Comparison of ENCODE assay signal across 13 cellular contexts in genomic region chrX:77962068-77962902, GRCh38. TPM values are rescaled to one million over a fixed set of nuclear protein-coding genes. Genes with fewer than 3 reads are reported as not detected.
DNase-seq lines count a peak whose midpoint lies in the region; ATAC-seq, FAIRE-seq and TF ChIP-seq lines count a peak whose summit lies in the region.
"Had no signal": no experiment of that assay in that cellular context is flagged by ENCODE, and none has a peak within 500 bp of the region (broad histone marks: within the 10 kb centered on the region; RNA-seq: fewer than 3 reads in every experiment).

No MANE protein-coding gene starts in this region.

- 74 to 82% methylated on average over 13 of the region's 13 CpGs for WGBS in heart right ventricle, 2 donors

- peak overlapping the region; percentile 57 for H3K4me3 Mint-ChIP-seq in activated CD4-positive, alpha-beta memory T cell treated with anti-CD3 and anti-CD28 coated beads, Interleukin-2, amount 10 ng/mL, durations not matched to agents 7 days and 5 days
- peak overlapping the region; percentile 54 to 73 for H3K4me3 Mint-ChIP-seq in effector memory CD8-positive, alpha-beta T cell

- H3K27me3 Mint-ChIP-seq in activated CD4-positive, alpha-beta memory T cell treated with anti-CD3 and anti-CD28 coated beads, Interleukin-2, amount 10 ng/mL, durations not matched to agents 7 days and 5 days = no peaks in the 10 kb centered on the region
- H3K27me3 Mint-ChIP-seq in effector memory CD8-positive, alpha-beta T cell = no peaks in the 10 kb centered on the region

- H3K4me3 ChIP-seq in left ventricle myocardium inferior (peak overlapping the region; percentile 6), heart right ventricle (peak overlapping the region in 1 of 10 donors; percentile 17)
- H3K4me3 ChIP-seq: cardiac muscle cell, esophagus muscularis mucosa, right lobe of liver, transverse colon had no signal

- TF ChIP-seq CTCF in left ventricle myocardium inferior (IDR thresholded peaks at IDR 0.05; ENCODE audit: borderline replicate concordance) (no peak), heart right ventricle (IDR thresholded peaks at IDR 0.05) (no peak)

- DNase-seq in left ventricle myocardium inferior = no peak
- DNase-seq in heart right ventricle = no peak
- peak; percentile 18 for DNase-seq in activated CD4-positive, alpha-beta memory T cell treated with anti-CD3 and anti-CD28 coated beads, Interleukin-2, amount 10 ng/mL, durations not matched to agents 7 days and 5 days
- DNase-seq in effector memory CD8-positive, alpha-beta T cell = no peak
- DNase-seq in SHP77 treated with DMSO at 0.1 percent for 48 hours (lab: John Stamatoyannopoulos, UW) = no peak
- no peak for DNase-seq in foreskin melanocyte
- DNase-seq in urothelium cell line (ENCODE audit: low spot score) = no peak
- no peak for DNase-seq in AML-193 (lab: John Stamatoyannopoulos, UW)
- DNase-seq: NCI-H2029 treated with DMSO at 0.1 percent for 48 hours, right lobe of liver, transverse colon had no signal

- H3K9me3 Mint-ChIP-seq in activated CD4-positive, alpha-beta memory T cell treated with anti-CD3 and anti-CD28 coated beads, Interleukin-2, amount 10 ng/mL, durations not matched to agents 7 days and 5 days = no peaks in the 10 kb centered on the region
- no peaks in the 10 kb centered on the region for H3K9me3 Mint-ChIP-seq in effector memory CD8-positive, alpha-beta T cell

- peaks cover 13% of the 10 kb centered on the region for H3K9me3 ChIP-seq in left ventricle myocardium inferior (replicated peaks)
- peaks cover 0 to 14% (median 4%) of the 10 kb centered on the region in 11 donors for H3K9me3 ChIP-seq in heart right ventricle
- H3K9me3 ChIP-seq: right lobe of liver, transverse colon had no signal

- H3K36me3 ChIP-seq in left ventricle myocardium inferior (no peaks in the 10 kb centered on the region), heart right ventricle (no peaks in the 10 kb centered on the region)
- H3K36me3 ChIP-seq: cardiac muscle cell, esophagus muscularis mucosa, right lobe of liver, transverse colon had no signal

- CTCF ChIA-PET in activated CD4-positive, alpha-beta memory T cell treated with anti-CD3 and anti-CD28 coated beads, Interleukin-2, amount 10 ng/mL, durations not matched to agents 7 days and 5 days (lab: Charles Lee) = no interaction called here

- no peak for FAIRE-seq in urothelium cell line (lab: Jason Lieb, UNC)

- no peak for ATAC-seq in heart right ventricle
- no peak for ATAC-seq in effector memory CD8-positive, alpha-beta T cell (replicated peaks)
- ATAC-seq: right lobe of liver had no signal

- H3K27ac ChIP-seq in left ventricle myocardium inferior (replicated peaks) (no peak overlapping the region), heart right ventricle (no peak overlapping the region)
- H3K27ac ChIP-seq: cardiac muscle cell, esophagus muscularis mucosa, right lobe of liver, transverse colon had no signal

- H3K27me3 ChIP-seq in left ventricle myocardium inferior (ENCODE audit: low read depth) (no peaks in the 10 kb centered on the region), heart right ventricle (peaks cover 0 to 5% (median 0%) of the 10 kb centered on the region in 7 donors)
- H3K27me3 ChIP-seq: cardiac muscle cell, esophagus muscularis mucosa, right lobe of liver, transverse colon had no signal

- peaks cover 23% of the 10 kb centered on the region for H3K36me3 Mint-ChIP-seq in activated CD4-positive, alpha-beta memory T cell treated with anti-CD3 and anti-CD28 coated beads, Interleukin-2, amount 10 ng/mL, durations not matched to agents 7 days and 5 days (ENCODE audit: low read depth)
- H3K36me3 Mint-ChIP-seq in effector memory CD8-positive, alpha-beta T cell (ENCODE audit: insufficient read depth) = no peaks in the 10 kb centered on the region

- peaks cover 44% of the 10 kb centered on the region for H3K4me1 Mint-ChIP-seq in activated CD4-positive, alpha-beta memory T cell treated with anti-CD3 and anti-CD28 coated beads, Interleukin-2, amount 10 ng/mL, durations not matched to agents 7 days and 5 days
- peaks cover 13 to 21% of the 10 kb centered on the region in 2 donors for H3K4me1 Mint-ChIP-seq in effector memory CD8-positive, alpha-beta T cell (ENCODE audit: low read depth in 2 of 2)

- POLR2A ChIA-PET in activated CD4-positive, alpha-beta memory T cell treated with anti-CD3 and anti-CD28 coated beads, Interleukin-2, amount 10 ng/mL, durations not matched to agents 7 days and 5 days (lab: Charles Lee) = interaction anchor here (1.4 kb wide), 1 partner anchor 51 kb away, joined by 4 read pairs; no protein-coding TSS in a partner anchor

- H3K27ac Mint-ChIP-seq in activated CD4-positive, alpha-beta memory T cell treated with anti-CD3 and anti-CD28 coated beads, Interleukin-2, amount 10 ng/mL, durations not matched to agents 7 days and 5 days = peak overlapping the region; percentile 83
- H3K27ac Mint-ChIP-seq in effector memory CD8-positive, alpha-beta T cell = peak overlapping the region; percentile 26 to 69

- no peaks in the 10 kb centered on the region for H3K4me1 ChIP-seq in left ventricle myocardium inferior
- H3K4me1 ChIP-seq in heart right ventricle = no peaks in the 10 kb centered on the region
- H3K4me1 ChIP-seq: esophagus muscularis mucosa, right lobe of liver, transverse colon had no signal

- intact Hi-C loops in left ventricle myocardium inferior (cut with micrococcal nuclease) = no loop called here
- intact Hi-C loops in heart right ventricle (cut with DNase I) = no loop called here

RNA-seq across cellular contexts. Expression of gene PGAM4, which starts 7.2 kb away (rescaled TPM):
- total RNA-seq in left ventricle myocardium inferior (not detected), heart right ventricle (not detected)
- polyA plus RNA-seq in heart right ventricle = not detected
- under 1 TPM in 1 of 2 experiments, not detected in 1; 0.43 TPM for total RNA-seq in activated CD4-positive, alpha-beta memory T cell treated with anti-CD3 and anti-CD28 coated beads, Interleukin-2, amount 10 ng/mL, durations not matched to agents 7 days and 5 days
- total RNA-seq: cardiac muscle cell, esophagus muscularis mucosa, right lobe of liver, transverse colon had no signal

RNA-seq across cellular contexts. Expression of gene ATP7A, which starts 51.8 kb away (rescaled TPM):
- total RNA-seq in left ventricle myocardium inferior (4.5 TPM), heart right ventricle (1 to 10 TPM; 4.9 to 7.6 (median 6.5) TPM)
- polyA plus RNA-seq in heart right ventricle = 1 to 10 TPM; 1.3 to 1.9 TPM
- total RNA-seq in activated CD4-positive, alpha-beta memory T cell treated with anti-CD3 and anti-CD28 coated beads, Interleukin-2, amount 10 ng/mL, durations not matched to agents 7 days and 5 days = 10 to 100 TPM; 12.6 to 13.3 TPM
